Comparison of ENCODE assay signal across 8 cellular contexts in the genomic region with DNA sequence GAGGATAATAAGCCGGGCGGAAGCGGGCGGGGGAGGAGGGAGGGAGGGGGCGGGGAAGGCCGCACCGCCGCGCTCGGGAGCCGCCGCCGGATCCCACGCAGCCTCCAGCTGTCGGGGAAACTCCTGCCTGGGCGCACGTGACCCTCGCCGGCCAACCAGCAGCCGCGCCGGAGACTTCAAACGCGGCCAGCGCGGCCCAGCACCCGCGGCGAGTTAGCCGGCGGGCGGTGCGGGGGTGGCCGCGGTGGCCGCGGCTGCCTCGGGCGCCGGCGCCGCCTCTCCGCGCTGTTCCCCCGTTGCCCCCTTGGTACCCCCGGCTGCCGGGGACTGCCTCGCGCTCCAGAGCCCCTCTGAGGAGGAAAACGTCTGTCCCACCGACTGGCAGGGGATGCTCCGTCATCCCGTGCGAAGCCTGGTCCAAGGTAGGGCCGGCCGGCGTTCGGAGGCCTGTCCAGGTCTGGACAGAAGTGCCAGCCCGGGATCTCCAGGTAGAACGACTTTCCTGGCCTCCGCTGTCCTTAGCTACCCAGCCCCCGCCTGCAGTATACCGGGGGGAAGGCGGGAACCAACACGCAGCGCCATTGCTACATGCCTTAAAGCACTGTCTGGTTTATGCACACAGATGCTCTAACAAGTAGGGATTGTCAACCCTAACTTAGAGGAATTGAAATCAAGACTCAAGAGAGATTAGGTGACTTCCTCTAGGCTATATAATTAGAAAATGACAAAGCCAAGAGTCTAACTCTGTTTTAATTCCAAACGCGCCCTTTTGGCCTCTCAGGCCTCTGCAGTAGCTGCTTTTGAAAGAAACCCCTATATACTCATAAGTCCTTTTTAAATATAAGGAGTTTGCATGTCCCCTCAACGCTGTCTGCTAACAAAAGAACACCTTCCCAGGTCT. TPM values are rescaled to one million over a fixed set of nuclear protein-coding genes. Genes with fewer than 3 reads are reported as not detected.
A peak's percentile ranks its signal among the peaks of the same experiment; 100 is the strongest.
DNase-seq lines count a peak whose midpoint lies in the region; ATAC-seq and TF ChIP-seq lines count a peak whose summit lies in the region.

TSS of gene YAF2 (minus strand) at position 9 of the 901 bp plus-strand sequence. CDS start 68 bp downstream, outside the sequence.

- H3K27ac Mint-ChIP-seq in IgD-negative memory B cell (peak within 1 kb of the TSS; percentile 95 to 98 (median 97)), natural killer cell (peak within 1 kb of the TSS; percentile 89 to 94)
- H3K27ac Mint-ChIP-seq in activated T-helper 17 cell treated with anti-CD3 and anti-CD28 coated beads, Interleukin-2, amount 50 U/mL, for 72 hours = peak within 1 kb of the TSS; percentile 86

- no peaks in the 10 kb centered on the region for H3K9me3 Mint-ChIP-seq in IgD-negative memory B cell
- H3K9me3 Mint-ChIP-seq in activated T-helper 17 cell treated with anti-CD3 and anti-CD28 coated beads, Interleukin-2, amount 50 U/mL, for 72 hours = no peaks in the 10 kb centered on the region
- no peaks in the 10 kb centered on the region for H3K9me3 Mint-ChIP-seq in natural killer cell

- peak; percentile 76 for ATAC-seq in GM21529 (IDR thresholded peaks at IDR 0.05; ENCODE audit: unreplicated experiment)
- ATAC-seq in activated T-helper 17 cell treated with anti-CD3 and anti-CD28 coated beads, Interleukin-2, amount 50 U/mL, for 72 hours (replicated peaks) = peak; percentile 87
- peak; percentile 74 to 88 (median 81) for ATAC-seq in natural killer cell

- intact Hi-C loops in natural killer cell (cut with micrococcal nuclease) = loop anchor here (1.0 to 5.0 kb wide), 3 partner anchors 88 to 141 kb away; partner anchors contain the start of genes GXYLT1, PPHLN1 and ZCRB1

- TF ChIP-seq CTCF in fibroblast of mammary gland (conservative IDR thresholded peaks at IDR 0.05; ENCODE audit: control insufficient read depth, insufficient read depth, low read depth, low read length) (no peak), natural killer cell (IDR thresholded peaks at IDR 0.05) (no peak)

- H3K4me3 Mint-ChIP-seq in IgD-negative memory B cell (peak within 1 kb of the TSS; percentile 91 to 100 (median 96)), natural killer cell (peak within 1 kb of the TSS; percentile 90)
- peak within 1 kb of the TSS; percentile 90 for H3K4me3 Mint-ChIP-seq in activated T-helper 17 cell treated with anti-CD3 and anti-CD28 coated beads, Interleukin-2, amount 50 U/mL, for 72 hours

- H3K27me3 Mint-ChIP-seq in IgD-negative memory B cell = no peaks in the 10 kb centered on the region
- H3K27me3 Mint-ChIP-seq in activated T-helper 17 cell treated with anti-CD3 and anti-CD28 coated beads, Interleukin-2, amount 50 U/mL, for 72 hours = no peaks in the 10 kb centered on the region
- H3K27me3 Mint-ChIP-seq in natural killer cell (ENCODE audit: low read depth in 2 of 2) = no peaks in the 10 kb centered on the region

- DNase-seq in DMS53 (lab: John Stamatoyannopoulos, UW) (peak; percentile 100), RPMI7951 (ENCODE audit: low read depth) (peak; percentile 85), fibroblast of mammary gland (ENCODE audit: low read depth) (peak; percentile 84), natural killer cell (peak; percentile 88)
- peak; percentile 72 to 84 (median 78) for DNase-seq in stimulated activated naive CD4-positive, alpha-beta T cell (lab: John Stamatoyannopoulos, UW)

- H3K36me3 Mint-ChIP-seq in IgD-negative memory B cell = peaks cover 4% of the 10 kb centered on the region
- peaks cover 33% of the 10 kb centered on the region for H3K36me3 Mint-ChIP-seq in activated T-helper 17 cell treated with anti-CD3 and anti-CD28 coated beads, Interleukin-2, amount 50 U/mL, for 72 hours (ENCODE audit: low read depth)
- H3K36me3 Mint-ChIP-seq in natural killer cell = no peaks in the 10 kb centered on the region

- H3K4me3 ChIP-seq in fibroblast of mammary gland (ENCODE audit: control insufficient read depth, low read depth, low read length) = peak within 1 kb of the TSS; percentile 75

- H3K4me1 Mint-ChIP-seq in IgD-negative memory B cell (peaks cover 19 to 28% (median 23%) of the 10 kb centered on the region in 3 donors), natural killer cell (peaks cover 30 to 32% of the 10 kb centered on the region in 2 donors)
- peaks cover 19% of the 10 kb centered on the region for H3K4me1 Mint-ChIP-seq in activated T-helper 17 cell treated with anti-CD3 and anti-CD28 coated beads, Interleukin-2, amount 50 U/mL, for 72 hours

RNA-seq across cellular contexts. Expression of gene YAF2, which starts in this region (rescaled TPM):
- polyA plus RNA-seq in IgD-negative memory B cell = 20.1 TPM
- total RNA-seq in RPMI7951 (2014; rRNA removed; shearing (Covaris generic)) = 11.7 and 19.9 TPM in 2 replicates
- total RNA-seq in activated T-helper 17 cell treated with anti-CD3 and anti-CD28 coated beads, Interleukin-2, amount 50 U/mL, for 72 hours = 10 to 100 TPM; 31.7 to 32.9 TPM
- total RNA-seq in natural killer cell = 100 to 1,000 TPM in 2 of 3 donors, 10 to 100 TPM in 1; 96.2 to 124 (median 101) TPM

Comparison
In these comparisons a context has a peak if more than half of its experiments do, and no peak if none do; other contexts are left out.
1. Peak in every context shown above with its lines: DNase-seq, ATAC-seq and H3K4me3 ChIP-seq.